In genomic region chr2:217222511-217222910, GRCh38 we compare ENCODE assay signal across 9 cellular contexts.
A peak's percentile ranks its signal among the peaks of the same experiment; 100 is the strongest.
DNase-seq lines count a peak whose midpoint lies in the region; ATAC-seq, FAIRE-seq and TF ChIP-seq lines count a peak whose summit lies in the region.
"Had no signal": no experiment of that assay in that cellular context is flagged by ENCODE, and none has a peak within 500 bp of the region (broad histone marks: within the 10 kb centered on the region; RNA-seq: fewer than 3 reads in every experiment).

No MANE protein-coding gene starts in this region.

- WGBS in lower leg skin, 2 donors = 80 to 89% methylated on average over 5 of the region's 5 CpGs

- no peaks in the 10 kb centered on the region for H3K79me2 ChIP-seq in KMS-11 (ENCODE audit: insufficient read depth, low read depth)
- no peaks in the 10 kb centered on the region for H3K79me2 ChIP-seq in endothelial cell of umbilical vein (ENCODE audit: control insufficient read depth, insufficient read depth, low read length)

- H4K20me1 ChIP-seq in KMS-11 (ENCODE audit: insufficient read depth) (no peaks in the 10 kb centered on the region), endothelial cell of umbilical vein (replicated peaks; ENCODE audit: control insufficient read depth, extremely low read depth, insufficient read depth, low read length) (no peaks in the 10 kb centered on the region)

- H3K36me3 Mint-ChIP-seq in glutamatergic neuron (ENCODE audit: unreplicated experiment) = no peaks in the 10 kb centered on the region

- BruUV-seq in endothelial cell of umbilical vein (replicated peaks; lab: Mats Ljungman, UMichigan) = no TSS peak

- H2AFZ ChIP-seq in KMS-11 (ENCODE audit: low read depth) = no peak overlapping the region
- H2AFZ ChIP-seq in endothelial cell of umbilical vein (ENCODE audit: low read depth, low read length) = no peak overlapping the region

- TF ChIP-seq CTCF in KMS-11 (conservative IDR thresholded peaks at IDR 0.05; ENCODE audit: low read depth, low read length) = no peak
- no peak for TF ChIP-seq CTCF in endothelial cell of umbilical vein (IDR thresholded peaks at IDR 0.05; ENCODE audit: extremely low read depth in 1 of 2, insufficient read depth in 1 of 2, low read depth in 1 of 2, low read length in 2 of 2)
- TF ChIP-seq CTCF in lower leg skin (IDR thresholded peaks at IDR 0.05) = no peak
- TF ChIP-seq CTCF in glutamatergic neuron (IDR thresholded peaks at IDR 0.05; ENCODE audit: partially characterized antibody, unreplicated experiment) = no peak

- H3K9me3 ChIP-seq in endothelial cell of umbilical vein (replicated peaks; ENCODE audit: control insufficient read depth, insufficient read depth, low read length) = no peaks in the 10 kb centered on the region

- peak overlapping the region; percentile 26; the same call in 1 of the 2 replicates for H3K4me2 ChIP-seq in KMS-11
- no peak overlapping the region for H3K4me2 ChIP-seq in endothelial cell of umbilical vein (ENCODE audit: insufficient read depth, low read length)

- no peak overlapping the region for H3K27ac Mint-ChIP-seq in glutamatergic neuron (ENCODE audit: unreplicated experiment)

- H3K27ac ChIP-seq in KMS-11 = no peak overlapping the region
- peak overlapping the region; percentile 62 for H3K27ac ChIP-seq in endothelial cell of umbilical vein (ENCODE audit: insufficient read depth, low read depth, low read length)

- H3K9ac ChIP-seq in KMS-11 (no peak overlapping the region), endothelial cell of umbilical vein (replicated peaks; ENCODE audit: extremely low read depth, insufficient read depth, low read length) (no peak overlapping the region)

- DNase-seq in endothelial cell of umbilical vein (ENCODE audit: low read depth, low spot score) (no peak), NCI-H748 (lab: John Stamatoyannopoulos, UW; ENCODE audit: unreplicated experiment) (no peak), EL (no peak), lower leg skin (ENCODE audit: low spot score in 2 of 2) (no peak), glutamatergic neuron (no peak)

- peak; percentile 34 for ATAC-seq in GM18502 (IDR thresholded peaks at IDR 0.05; ENCODE audit: poor library complexity, unreplicated experiment)
- ATAC-seq in GM21619 (IDR thresholded peaks at IDR 0.05; ENCODE audit: unreplicated experiment) = peak; percentile 31

- H3K4me1 Mint-ChIP-seq in glutamatergic neuron (ENCODE audit: low read depth, unreplicated experiment) = peaks cover 4% of the 10 kb centered on the region

- dilution Hi-C loops in endothelial cell of umbilical vein (cut with MboI; ENCODE audit: extremely low pct_ligation_motif_present, low sequenced_read_pairs) = no loop called here

- intact Hi-C loops in endothelial cell of umbilical vein (cut with micrococcal nuclease) (loop anchor here (5.0 kb wide), 1 partner anchor 530 kb away; no protein-coding TSS in a partner anchor), lower leg skin (cut with DNase I; ENCODE audit: low total_unique reads) (no loop called here)

- CTCF ChIA-PET in endothelial cell of umbilical vein (lab: Charles Lee) = no interaction called here

- H3K4me3 ChIP-seq in KMS-11 (IDR thresholded peaks at IDR 0.05; ENCODE audit: insufficient read depth, low read depth, low read length) (no peak overlapping the region), endothelial cell of umbilical vein (replicated peaks in 1 of 3; ENCODE audit: insufficient read depth in 1 of 3, low read depth in 1 of 3, low read length in 3 of 3) (no peak overlapping the region), lower leg skin (ENCODE audit: low read depth, poor library complexity, severe bottlenecking) (no peak overlapping the region)

- no peaks in the 10 kb centered on the region for H3K9me1 ChIP-seq in endothelial cell of umbilical vein (replicated peaks; ENCODE audit: control insufficient read depth, extremely low read depth, insufficient read depth, low read length)

- no peak for FAIRE-seq in endothelial cell of umbilical vein (lab: Jason Lieb, UNC)
- FAIRE-seq: H54 had no signal

- peaks cover 3% of the 10 kb centered on the region for H3K9me3 Mint-ChIP-seq in glutamatergic neuron (ENCODE audit: unreplicated experiment)

- H3K4me1 ChIP-seq in KMS-11 (ENCODE audit: low read depth, poor library complexity, severe bottlenecking) (peaks cover 33% of the 10 kb centered on the region), endothelial cell of umbilical vein (ENCODE audit: control insufficient read depth, extremely low read depth, insufficient read depth, low read length) (peaks cover 13% of the 10 kb centered on the region)

- H3K36me3 ChIP-seq in KMS-11 (ENCODE audit: insufficient read depth) (no peaks in the 10 kb centered on the region), endothelial cell of umbilical vein (ENCODE audit: control insufficient read depth in 2 of 2, extremely low read depth in 1 of 2, insufficient read depth in 2 of 2, low read length in 2 of 2) (no peaks in the 10 kb centered on the region)

- no peak for TF ChIP-seq POLR2A in endothelial cell of umbilical vein (IDR thresholded peaks at IDR 0.05; ENCODE audit: low read depth, low read length)
- TF ChIP-seq POLR2A in lower leg skin (IDR thresholded peaks at IDR 0.05) = no peak

- no peak overlapping the region for H3K4me3 Mint-ChIP-seq in glutamatergic neuron (ENCODE audit: unreplicated experiment)

- H3K27me3 ChIP-seq in KMS-11 (ENCODE audit: insufficient read depth, low read depth) = no peaks in the 10 kb centered on the region
- H3K27me3 ChIP-seq in endothelial cell of umbilical vein (ENCODE audit: control insufficient read depth in 2 of 2, insufficient read depth in 2 of 2, low read length in 2 of 2) = no peaks in the 10 kb centered on the region

- no peaks in the 10 kb centered on the region for H3K27me3 Mint-ChIP-seq in glutamatergic neuron (ENCODE audit: unreplicated experiment)

- POLR2A ChIA-PET in endothelial cell of umbilical vein (lab: Charles Lee) = no interaction called here

TF ChIP-seq in endothelial cell of umbilical vein, 7 proteins besides CTCF, POLR2A, EP300 and RAD21:
- no peak for TF ChIP-seq POLR2AphosphoS5 (IDR thresholded peaks at IDR 0.05; ENCODE audit: insufficient read depth, low read depth, low read length)
- no peak for TF ChIP-seq JUN (IDR thresholded peaks at IDR 0.05; ENCODE audit: borderline replicate concordance, insufficient read depth, insufficient read length, low read depth)
- TF ChIP-seq MAX (IDR thresholded peaks at IDR 0.05; ENCODE audit: insufficient read depth, insufficient read length) = no peak
- no peak for TF ChIP-seq EZH2 (IDR thresholded peaks at IDR 0.05; ENCODE audit: borderline replicate concordance, low read depth, low read length, severe bottlenecking)
- no peak for TF ChIP-seq FOS (IDR thresholded peaks at IDR 0.05; ENCODE audit: borderline replicate concordance, insufficient read depth, low read length)
- no peak for TF ChIP-seq GATA2 (IDR thresholded peaks at IDR 0.05; ENCODE audit: insufficient read depth, insufficient read length, low read depth, low read length)
- TF ChIP-seq MYC (IDR thresholded peaks at IDR 0.05; ENCODE audit: low read depth, low read length) = no peak
